ENCODE assay signal across 9 cellular contexts in the genomic region with DNA sequence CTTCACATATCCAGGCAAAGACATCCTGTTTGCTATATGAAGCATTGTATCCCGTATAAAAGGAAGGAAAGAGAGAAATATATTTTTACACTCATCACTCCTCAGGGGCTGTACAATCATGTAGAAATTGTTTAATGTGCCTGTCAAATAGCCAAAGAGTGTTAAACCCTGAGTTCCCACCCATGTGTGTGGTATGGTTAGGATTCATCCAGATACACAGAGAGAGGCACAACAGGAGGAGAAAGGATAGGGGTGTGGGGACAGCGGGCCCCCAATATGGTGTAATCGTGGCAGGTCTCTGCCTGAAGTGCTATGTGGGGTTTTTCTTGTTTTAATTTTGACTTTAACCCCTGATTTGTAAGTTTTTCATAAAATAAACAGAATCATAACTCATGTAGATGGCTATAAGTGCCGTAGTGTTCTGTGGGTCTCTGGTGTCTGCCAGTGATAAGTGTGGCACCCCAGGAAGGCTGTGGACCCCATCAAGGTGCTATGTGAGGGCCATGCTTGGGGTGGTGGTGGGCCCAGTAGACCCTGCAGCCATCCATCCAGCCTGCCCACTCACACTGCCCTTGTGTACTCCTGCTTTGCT. TPM values are rescaled to one million over a fixed set of nuclear protein-coding genes. Genes with fewer than 3 reads are reported as not detected.
"Had no signal": no experiment of that assay in that cellular context is flagged by ENCODE, and none has a peak within 500 bp of the region (broad histone marks: within the 10 kb centered on the region; RNA-seq: fewer than 3 reads in every experiment).

No MANE protein-coding gene starts in this region.

- H3K4me3 ChIP-seq: GM12878 had no signal

- FAIRE-seq: G401.6, GM12878, GM12891, GM12892, GM18507, GM19239 had no signal

- DNase-seq: GDM1, GF-D8 had no signal

RNA-seq across cellular contexts. Expression of a gene that starts 10.2 kb away (rescaled TPM):
- total RNA-seq: G401 had no signal

RNA-seq across cellular contexts. Expression of a gene that starts 34.1 kb away (rescaled TPM):
- total RNA-seq: G401 had no signal
